26 cellular contexts compared by ENCODE assay signal in genomic region chr18:51803029-51803428, GRCh38.
"Had no signal": no experiment of that assay in that cellular context is flagged by ENCODE, and none has a peak within 500 bp of the region (broad histone marks: within the 10 kb centered on the region; RNA-seq: fewer than 3 reads in every experiment).

No MANE protein-coding gene starts in this region.

- H3K27ac ChIP-seq: left lung, lower lobe of right lung, pancreas, prostate gland, skin epidermis, stomach, testis, thyroid gland, transverse colon, upper lobe of left lung, vagina had no signal

- H3K4me3 ChIP-seq: left lung, lower lobe of right lung, pancreas, prostate gland, skin epidermis, stomach, testis, thyroid gland, transverse colon, upper lobe of left lung, vagina had no signal

- H3K36me3 ChIP-seq: left lung, lower lobe of right lung, pancreas, prostate gland, stomach, thyroid gland, transverse colon, upper lobe of left lung, vagina had no signal

- H3K27me3 ChIP-seq: left lung, pancreas, stomach, testis, thyroid gland, transverse colon, upper lobe of left lung, vagina had no signal

- H3K9me3 ChIP-seq: lower lobe of right lung, pancreas, prostate gland, stomach, testis, thyroid gland, transverse colon, upper lobe of left lung, vagina had no signal

- H3K4me1 ChIP-seq: left lung, lower lobe of right lung, pancreas, prostate gland, stomach, testis, thyroid gland, transverse colon, upper lobe of left lung, vagina had no signal

- DNase-seq: immature natural killer cell; kidney; left colon; lower lobe of right lung; mammary epithelial cell; mesenchymal stem cell; naive thymus-derived CD8-positive, alpha-beta T cell; pancreas; posterior cingulate gyrus; stimulated activated CD4-positive, alpha-beta T cell treated with anti-CD3 and anti-CD28 coated beads, Interleukin-12 subunit alpha, Interleukin-12 subunit beta, amount 100 ng/mL, for 4 hours; stimulated activated CD4-positive, alpha-beta T cell treated with anti-CD3 and anti-CD28 coated beads, Interleukin-15, amount 100 ng/mL, for 24 hours; stimulated activated CD4-positive, alpha-beta T cell treated with anti-CD3 and anti-CD28 coated beads, Interleukin-2, amount 100 ng/mL, for 24 hours; stimulated activated CD4-positive, alpha-beta T cell treated with anti-CD3 and anti-CD28 coated beads, Interleukin-4, amount 100 ng/mL, for 1 hour; stimulated activated naive B cell treated with anti-CD40 and anti-IgM and Interleukin-4, amounts not matched to agents 10 μg/mL and 1 μg/mL and 100 μg/mL, for 72 hours; stimulated activated naive CD8-positive, alpha-beta T cell treated with anti-CD3 and anti-CD28 coated beads, Interleukin-15, Interleukin-2, amounts not matched to agents 100 U/mL and 50 U/mL, for 24 hours; stomach; testis; thyroid gland; transverse colon had no signal

- FAIRE-seq: islet of Langerhans, kidney, pancreas had no signal

- ATAC-seq: left colon; left lung; lower lobe of right lung; naive thymus-derived CD8-positive, alpha-beta T cell; pancreas; sciatic nerve; stimulated activated naive B cell treated with anti-CD40 and anti-IgM and Interleukin-4, amounts not matched to agents 10 μg/mL and 1 μg/mL and 100 μg/mL, for 72 hours; stimulated activated naive CD8-positive, alpha-beta T cell treated with anti-CD3 and anti-CD28 coated beads, Interleukin-15, Interleukin-2, amounts not matched to agents 100 U/mL and 50 U/mL, for 24 hours had no signal
